1 cellular context compared by ENCODE assay signal in genomic region chr13:72727417-72728289, GRCh38.
A peak's percentile ranks its signal among the peaks of the same experiment; 100 is the strongest.
TF ChIP-seq lines count a peak whose summit lies in the region.

BORA (plus strand) TSS chr13:72727923; CDS start chr13:72728941, 1,018 bp downstream.
MZT1 (minus strand) TSS chr13:72727629; CDS start chr13:72727602, 27 bp downstream.

TF ChIP-seq in HepG2, 621 proteins besides CTCF, POLR2A, EP300 and RAD21 (continued from another document and continues in another):
- TF ChIP-seq ZBTB40 (IDR thresholded peaks at IDR 0.05) (no peak), ZBTB40 (CRISPR knock-in tag; IDR thresholded peaks at IDR 0.05) (peak; percentile 88), MYPOP (CRISPR knock-in tag; IDR thresholded peaks at IDR 0.05) (peak; percentile 93), PRDM10 (CRISPR knock-in tag; IDR thresholded peaks at IDR 0.05; ENCODE audit: low read depth) (no peak), ZFP36 (IDR thresholded peaks at IDR 0.05; ENCODE audit: borderline replicate concordance, low read depth, low read length, partially characterized antibody) (no peak), ZNF224 (CRISPR knock-in tag; IDR thresholded peaks at IDR 0.05) (0 out of 2 replicates have a peak, but pooled peaks have one; percentile 80), ZNF12 (CRISPR knock-in tag; IDR thresholded peaks at IDR 0.05) (no peak), POLR2AphosphoS2 (IDR thresholded peaks at IDR 0.05; ENCODE audit: low read depth, low read length) (no peak), ZNF230 (CRISPR knock-in tag; IDR thresholded peaks at IDR 0.05) (no peak; the same call in 1 of the 2 replicates), ZKSCAN8 (CRISPR knock-in tag; IDR thresholded peaks at IDR 0.05; ENCODE audit: borderline replicate concordance) (no peak), ZNF740 (CRISPR knock-in tag; IDR thresholded peaks at IDR 0.05) (no peak), SCMH1 (CRISPR knock-in tag; IDR thresholded peaks at IDR 0.05; ENCODE audit: borderline replicate concordance) (no peak), ZNF891 (CRISPR knock-in tag; IDR thresholded peaks at IDR 0.05) (no peak; the same call in 1 of the 2 replicates), ZNF253 (CRISPR knock-in tag; IDR thresholded peaks at IDR 0.05; ENCODE audit: borderline replicate concordance) (peak; percentile 99), AHR (CRISPR knock-in tag; IDR thresholded peaks at IDR 0.05) (peak; percentile 17; the same call in 1 of the 2 replicates), KDM4B (CRISPR knock-in tag; IDR thresholded peaks at IDR 0.05) (no peak), ZNF276 (CRISPR knock-in tag; IDR thresholded peaks at IDR 0.05; ENCODE audit: low read depth) (peak; percentile 80; the same call in 1 of the 2 replicates), ZNF589 (CRISPR knock-in tag; conservative IDR thresholded peaks at IDR 0.05) (peak; percentile 99), ZNF800 (CRISPR knock-in tag; IDR thresholded peaks at IDR 0.05) (peak; percentile 89), MXD4 (CRISPR knock-in tag; IDR thresholded peaks at IDR 0.05) (peak; percentile 96), FIP1L1 (IDR thresholded peaks at IDR 0.05; ENCODE audit: borderline replicate concordance, insufficient read depth, low read depth, low read length) (no peak), HMG20A (CRISPR knock-in tag; IDR thresholded peaks at IDR 0.05; ENCODE audit: borderline replicate concordance) (no peak), ZNF652 (CRISPR knock-in tag; IDR thresholded peaks at IDR 0.05; ENCODE audit: borderline replicate concordance, low read depth) (no peak), ZNF407 (CRISPR knock-in tag; IDR thresholded peaks at IDR 0.05; ENCODE audit: not compliant biosample characterization) (peak; percentile 88), ZNF841 (CRISPR knock-in tag; IDR thresholded peaks at IDR 0.05; ENCODE audit: borderline replicate concordance) (peak; percentile 98), TBX3 (IDR thresholded peaks at IDR 0.05; ENCODE audit: borderline replicate concordance) (no peak), ZNF678 (CRISPR knock-in tag; IDR thresholded peaks at IDR 0.05) (no peak)
